Comparison of ENCODE assay signal across 8 cellular contexts in genomic region chr5:141512390-141513020, GRCh38. TPM values are rescaled to one million over a fixed set of nuclear protein-coding genes. Genes with fewer than 3 reads are reported as not detected.
DNase-seq lines count a peak whose midpoint lies in the region; ATAC-seq and TF ChIP-seq lines count a peak whose summit lies in the region.

No MANE protein-coding gene starts in this region.

- WGBS in sigmoid colon, 2 donors, result 5 to 36% methylated on average over 32 of the region's 32 CpGs

- ATAC-seq in DND-41 (ENCODE audit: insufficient read depth, low read depth) (peak; percentile 51), HG03378 (IDR thresholded peaks at IDR 0.05; ENCODE audit: unreplicated experiment) (no peak), GM21576 (IDR thresholded peaks at IDR 0.05; ENCODE audit: unreplicated experiment) (no peak)

- intact Hi-C loops in sigmoid colon (cut with DNase I), result loop anchor here (1.0 kb wide), 1 partner anchor 36 kb away; no protein-coding TSS in a partner anchor

- H3K27me3 ChIP-seq in DND-41 (ENCODE audit: insufficient read depth, low read length, poor library complexity), result no peaks in the 10 kb centered on the region
- H3K27me3 ChIP-seq in HUES48 (ENCODE audit: control insufficient read depth, insufficient read depth, low read length), result peaks cover 4% of the 10 kb centered on the region
- no peaks in the 10 kb centered on the region for H3K27me3 ChIP-seq in sigmoid colon

- H4K20me1 ChIP-seq in DND-41 (ENCODE audit: insufficient read depth, low read length), result peaks cover 2% of the 10 kb centered on the region; the same call in 1 of the 2 replicates

- H3K27ac ChIP-seq in DND-41 (ENCODE audit: low read length) (no peak overlapping the region), HUES48 (ENCODE audit: low read depth, low read length) (peak overlapping the region; percentile 8), angular gyrus (ENCODE audit: low read depth, low read length) (peak overlapping the region; percentile 95), sigmoid colon (peak overlapping the region; percentile 89 to 97 (median 92))

- TF ChIP-seq CTCF in DND-41 (IDR thresholded peaks at IDR 0.05; ENCODE audit: borderline replicate concordance, extremely low read depth, low read length, poor library complexity, severe bottlenecking) (peak; percentile 81), sigmoid colon (IDR thresholded peaks at IDR 0.05) (peak; percentile 82 to 91 (median 88))

- TF ChIP-seq POLR2A in sigmoid colon (IDR thresholded peaks at IDR 0.05), result no peak

- no peaks in the 10 kb centered on the region for H3K9me3 ChIP-seq in DND-41 (ENCODE audit: insufficient read depth, low read length, severe bottlenecking)
- no peaks in the 10 kb centered on the region for H3K9me3 ChIP-seq in HUES48 (ENCODE audit: control insufficient read depth, insufficient read depth, low read length)
- H3K9me3 ChIP-seq in sigmoid colon, result no peaks in the 10 kb centered on the region

- DNase-seq in DND-41 (peak; percentile 56), T-helper 1 cell (peak; percentile 66 to 85 (median 76)), hypothalamus (lab: John Stamatoyannopoulos, UW) (peak in 42 of 51 donors; percentile 22 to 80 (median 63)), sigmoid colon (peak; percentile 93)

- no peak overlapping the region for H2AFZ ChIP-seq in DND-41 (ENCODE audit: low read depth, low read length)

- no peak overlapping the region for H3K4me3 ChIP-seq in DND-41 (ENCODE audit: low read depth in 1 of 2, low read length in 2 of 2)
- peak overlapping the region; percentile 78 for H3K4me3 ChIP-seq in HUES48 (ENCODE audit: low read depth, low read length)
- peak overlapping the region; percentile 50 to 72 (median 60) for H3K4me3 ChIP-seq in sigmoid colon

- H3K36me3 ChIP-seq in DND-41 (ENCODE audit: insufficient read depth, low read length), result peaks cover 51% of the 10 kb centered on the region
- peaks cover 17% of the 10 kb centered on the region for H3K36me3 ChIP-seq in HUES48 (ENCODE audit: control insufficient read depth, insufficient read depth, low read length)
- peaks cover 0 to 13% (median 6%) of the 10 kb centered on the region in 4 donors for H3K36me3 ChIP-seq in sigmoid colon

- no peak for TF ChIP-seq EP300 in sigmoid colon (IDR thresholded peaks at IDR 0.05)

- H3K79me2 ChIP-seq in DND-41 (ENCODE audit: insufficient read depth, low read length), result no peaks in the 10 kb centered on the region

- H3K9ac ChIP-seq in DND-41 (ENCODE audit: low read depth, low read length) (no peak overlapping the region), HUES48 (ENCODE audit: low read depth, low read length) (no peak overlapping the region)

- no peak overlapping the region for H3K4me2 ChIP-seq in DND-41 (ENCODE audit: insufficient read depth, low read length)

- no peaks in the 10 kb centered on the region for H3K4me1 ChIP-seq in DND-41 (ENCODE audit: insufficient read depth, low read length)
- peaks cover 35% of the 10 kb centered on the region for H3K4me1 ChIP-seq in HUES48 (ENCODE audit: control insufficient read depth, insufficient read depth, low read length)
- H3K4me1 ChIP-seq in sigmoid colon, result peaks cover 0 to 64% (median 55%) of the 10 kb centered on the region in 4 donors

RNA-seq across cellular contexts. Expression of gene PCDHGC5, which starts 23.6 kb away (rescaled TPM):
- 1 to 10 TPM; 1.1 to 5.6 (median 3.6) TPM for total RNA-seq in sigmoid colon
- polyA plus RNA-seq in sigmoid colon, result under 1 TPM in 2 of 3 donors, not detected in 1; 0.26 to 0.60 TPM

RNA-seq across cellular contexts. Expression of gene PCDHGC4, which starts 27.7 kb away (rescaled TPM):
- total RNA-seq in sigmoid colon, result 1 to 10 TPM; 2.5 to 8.6 (median 5.2) TPM
- polyA plus RNA-seq in sigmoid colon, result under 1 TPM in 1 of 3 donors, not detected in 2; 0.47 TPM

RNA-seq across cellular contexts. Expression of gene PCDHGC3, which starts 36.7 kb away (rescaled TPM):
- total RNA-seq in sigmoid colon, result 10 to 100 TPM; 31.4 to 47.8 (median 39.4) TPM
- polyA plus RNA-seq in sigmoid colon, result 10 to 100 TPM in 2 of 3 donors, 1 to 10 TPM in 1; 5.1 to 24.1 (median 23.4) TPM

Comparison
In these comparisons a context has a peak if more than half of its experiments do, and no peak if none do; other contexts are left out.
1. H3K4me3 ChIP-seq: peak in HUES48 (single experiment) and sigmoid colon (4 of 4); none in DND-41 (0 of 2).
2. Peak in every context shown above with its lines, with median percentiles within 50 percentile points of each other: DNase-seq.